1 cellular context compared by ENCODE assay signal in genomic region chr14:105490572-105491365, GRCh38.
TF ChIP-seq lines count a peak whose summit lies in the region.

Gene TEDC1 (plus strand): TSS chr14:105491246. CDS start chr14:105491376, 130 bp downstream.

TF ChIP-seq in GM12878, 131 proteins besides CTCF, POLR2A, EP300 and RAD21 (continued from another document and continues in another):
- peak; percentile 88 for TF ChIP-seq NKRF (conservative IDR thresholded peaks at IDR 0.05)
- TF ChIP-seq SUZ12 (IDR thresholded peaks at IDR 0.05; ENCODE audit: unreplicated experiment) = no peak
- no peak for TF ChIP-seq CBX5 (IDR thresholded peaks at IDR 0.05; ENCODE audit: low read depth)
- TF ChIP-seq ZBTB4 (CRISPR knock-in tag; IDR thresholded peaks at IDR 0.05) = no peak
- no peak for TF ChIP-seq MTA3 (IDR thresholded peaks at IDR 0.05; ENCODE audit: borderline replicate concordance, low read length)
- no peak for TF ChIP-seq HDAC2 (IDR thresholded peaks at IDR 0.05)
- no peak for TF ChIP-seq CBX3 (IDR thresholded peaks at IDR 0.05; ENCODE audit: borderline replicate concordance, low read depth)
- peak; percentile 96 for TF ChIP-seq E2F4 (IDR thresholded peaks at IDR 0.05; ENCODE audit: low read depth, low read length)
- peak; percentile 34; the same call in 1 of the 3 replicates for TF ChIP-seq POU2F2 (IDR thresholded peaks at IDR 0.05; ENCODE audit: borderline replicate concordance, low read depth, low read length)
- peak; percentile 65; the same call in 1 of the 2 replicates for TF ChIP-seq ZNF24 (IDR thresholded peaks at IDR 0.05)
- no peak for TF ChIP-seq ETV6 (conservative IDR thresholded peaks at IDR 0.05 in 1 of 2, IDR thresholded peaks at IDR 0.05 in 1 of 2; ENCODE audit: borderline replicate concordance in 1 of 2, low read depth in 1 of 2)
- peak; percentile 84 for TF ChIP-seq NFYA (IDR thresholded peaks at IDR 0.05; ENCODE audit: borderline replicate concordance, low read depth, low read length)
- TF ChIP-seq RAD51 (IDR thresholded peaks at IDR 0.05) = no peak
- no peak for TF ChIP-seq IRF5 (IDR thresholded peaks at IDR 0.05; ENCODE audit: borderline replicate concordance)
- peak; percentile 58 for TF ChIP-seq CREM (IDR thresholded peaks at IDR 0.05; ENCODE audit: low read depth)
- peak; percentile 86 for TF ChIP-seq DPF2 (IDR thresholded peaks at IDR 0.05)
- no peak for TF ChIP-seq PAX8 (IDR thresholded peaks at IDR 0.05)
- peak; percentile 74 for TF ChIP-seq PBX3 (IDR thresholded peaks at IDR 0.05; ENCODE audit: insufficient replicate concordance, low read depth, low read length)
- TF ChIP-seq ESRRA (IDR thresholded peaks at IDR 0.05; ENCODE audit: low read length) = peak; percentile 17; the same call in 1 of the 2 replicates
- no peak for TF ChIP-seq KAT2A (conservative IDR thresholded peaks at IDR 0.05; ENCODE audit: control insufficient read depth, low read depth, low read length)
- 0 out of 2 replicates have a peak, but pooled peaks have one; percentile 9 for TF ChIP-seq SREBF1 (IDR thresholded peaks at IDR 0.05; ENCODE audit: low read length)
- TF ChIP-seq TCF7 (IDR thresholded peaks at IDR 0.05; ENCODE audit: borderline replicate concordance) = no peak; the same call in 1 of the 2 replicates
- TF ChIP-seq CEBPB (IDR thresholded peaks at IDR 0.05; ENCODE audit: borderline replicate concordance in 1 of 2, low read depth in 2 of 2, low read length in 2 of 2) = no peak
- no peak for TF ChIP-seq SPI1 (IDR thresholded peaks at IDR 0.05; ENCODE audit: borderline replicate concordance, insufficient read depth, low read depth, low read length)
- TF ChIP-seq USF2 (IDR thresholded peaks at IDR 0.05; ENCODE audit: borderline replicate concordance, low read depth, low read length) = no peak
- no peak for TF ChIP-seq HDAC6 (IDR thresholded peaks at IDR 0.05; ENCODE audit: unreplicated experiment)
- peak; percentile 79 for TF ChIP-seq ZNF217 (IDR thresholded peaks at IDR 0.05)
- no peak for TF ChIP-seq ZZZ3 (IDR thresholded peaks at IDR 0.05; ENCODE audit: control insufficient read depth, insufficient read length, low read depth)
- TF ChIP-seq IKZF1 (conservative IDR thresholded peaks at IDR 0.05) = peak; percentile 96
- TF ChIP-seq PKNOX1 (IDR thresholded peaks at IDR 0.05) = peak; percentile 87
- TF ChIP-seq SP1 (IDR thresholded peaks at IDR 0.05; ENCODE audit: low read depth, low read length) = peak; percentile 99
- peak; percentile 91 for TF ChIP-seq GATAD2B (conservative IDR thresholded peaks at IDR 0.05; ENCODE audit: low read depth)
- TF ChIP-seq CUX1 (IDR thresholded peaks at IDR 0.05; ENCODE audit: insufficient replicate concordance, low read depth, low read length) = no peak
- TF ChIP-seq EGR1 (IDR thresholded peaks at IDR 0.05; ENCODE audit: borderline replicate concordance in 1 of 2, low read depth in 2 of 2, low read length in 2 of 2) = peak in 1 of 2 experiments; percentile 9; a peak in 1 of 3 replicates
- TF ChIP-seq POLR2AphosphoS2 (IDR thresholded peaks at IDR 0.05; ENCODE audit: low read depth, low read length) = 0 out of 2 replicates have a peak, but pooled peaks have one; percentile 24
- TF ChIP-seq PRDM15 (CRISPR knock-in tag; IDR thresholded peaks at IDR 0.05) = no peak
- no peak for TF ChIP-seq CBFB (IDR thresholded peaks at IDR 0.05; ENCODE audit: low read depth)
- peak; percentile 99 for TF ChIP-seq SIN3A (IDR thresholded peaks at IDR 0.05; ENCODE audit: low read depth, low read length)
- no peak for TF ChIP-seq PML (IDR thresholded peaks at IDR 0.05; ENCODE audit: low read length)
- peak; percentile 16 for TF ChIP-seq MYC (IDR thresholded peaks at IDR 0.05; ENCODE audit: insufficient read depth, insufficient read length, insufficient replicate concordance, low read length, severe bottlenecking)
